8 cellular contexts compared by ENCODE assay signal in genomic region chr7:96495751-96496216, GRCh38.
DNase-seq lines count a peak whose midpoint lies in the region; ATAC-seq and TF ChIP-seq lines count a peak whose summit lies in the region.

No MANE protein-coding gene starts in this region.

- H3K4me1 Mint-ChIP-seq in T-helper 17 cell: peaks cover 8% of the 10 kb centered on the region

- H3K4me3 Mint-ChIP-seq in T-helper 17 cell: peak overlapping the region; percentile 58

- H3K27me3 ChIP-seq in psoas muscle (ENCODE audit: insufficient read depth in 3 of 3, low read length in 2 of 3): no peaks in the 10 kb centered on the region

- H3K36me3 Mint-ChIP-seq in T-helper 17 cell (ENCODE audit: low read depth): peaks cover 3% of the 10 kb centered on the region

- no peak overlapping the region for H3K27ac ChIP-seq in psoas muscle

- intact Hi-C loops in psoas muscle (cut with DNase I): no loop called here

- ATAC-seq in GM19463 (IDR thresholded peaks at IDR 0.05; ENCODE audit: unreplicated experiment): peak; percentile 58
- peak; percentile 40 for ATAC-seq in T-helper 17 cell
- ATAC-seq in omental fat pad (ENCODE audit: low FRiP score): no peak
- no peak for ATAC-seq in psoas muscle

- no peaks in the 10 kb centered on the region for H3K36me3 ChIP-seq in psoas muscle (ENCODE audit: insufficient read depth in 1 of 2, low read depth in 1 of 2)

- no peaks in the 10 kb centered on the region for H3K9me3 ChIP-seq in T-helper 17 cell (ENCODE audit: control insufficient read depth, low read length, poor library complexity, severe bottlenecking)
- H3K9me3 ChIP-seq in psoas muscle: no peaks in the 10 kb centered on the region

- TF ChIP-seq CTCF in omental fat pad (IDR thresholded peaks at IDR 0.05) (no peak), psoas muscle (IDR thresholded peaks at IDR 0.05) (no peak)

- peak overlapping the region; percentile 82 for H3K27ac Mint-ChIP-seq in T-helper 17 cell

- H3K27me3 Mint-ChIP-seq in T-helper 17 cell: no peaks in the 10 kb centered on the region

- no peaks in the 10 kb centered on the region for H3K4me1 ChIP-seq in psoas muscle

- no peak overlapping the region for H3K4me3 ChIP-seq in psoas muscle

- peak; percentile 94 for DNase-seq in DMS53 (lab: John Stamatoyannopoulos, UW)
- peak; percentile 74 for DNase-seq in NCI-H1105 (lab: John Stamatoyannopoulos, UW)
- no peak for DNase-seq in T-helper 17 cell
- no peak for DNase-seq in omental fat pad (ENCODE audit: low spot score)
- no peak for DNase-seq in SKM-1 (lab: John Stamatoyannopoulos, UW; ENCODE audit: unreplicated experiment)
- no peak for DNase-seq in inferior parietal cortex (ENCODE audit: extremely low spot score)
- DNase-seq in psoas muscle: no peak

- WGBS in psoas muscle, 3 donors: 60 to 70% (median 68%) methylated on average over 6 of the region's 6 CpGs

Comparison
In these comparisons a context has a peak if more than half of its experiments do, and no peak if none do; other contexts are left out.
1. DNase-seq: peak in DMS53 (single experiment) and NCI-H1105 (single experiment); none in T-helper 17 cell (0 of 3), omental fat pad (single experiment), SKM-1 (single experiment), inferior parietal cortex (single experiment) and psoas muscle (0 of 2).
2. ATAC-seq: peak in GM19463 (single experiment) and T-helper 17 cell (single experiment); none in omental fat pad (single experiment) and psoas muscle (0 of 4).